ENCODE assay signal across 11 cellular contexts in genomic region chr12:38903596-38903995, GRCh38. TPM values are rescaled to one million over a fixed set of nuclear protein-coding genes. Genes with fewer than 3 reads are reported as not detected.
DNase-seq lines count a peak whose midpoint lies in the region; ATAC-seq, FAIRE-seq and TF ChIP-seq lines count a peak whose summit lies in the region.
"Had no signal": no experiment of that assay in that cellular context is flagged by ENCODE, and none has a peak within 500 bp of the region (broad histone marks: within the 10 kb centered on the region; RNA-seq: fewer than 3 reads in every experiment).

No MANE protein-coding gene starts in this region.

- no peak for TF ChIP-seq POLR2A in HepG2 (IDR thresholded peaks at IDR 0.05; ENCODE audit: insufficient read depth in 1 of 2, low read depth in 2 of 2, low read length in 2 of 2)
- TF ChIP-seq POLR2A in prostate gland (IDR thresholded peaks at IDR 0.05): no peak

- H3K9me3 ChIP-seq in liver (ENCODE audit: control insufficient read depth in 4 of 4, low read length in 3 of 4): no peaks in the 10 kb centered on the region
- H3K9me3 ChIP-seq in HepG2 (ENCODE audit: low read length): no peaks in the 10 kb centered on the region
- H3K9me3 ChIP-seq in ascending aorta: no peaks in the 10 kb centered on the region
- H3K9me3 ChIP-seq in muscle layer of duodenum (ENCODE audit: control insufficient read depth in 1 of 2, low read length in 2 of 2): no peaks in the 10 kb centered on the region
- H3K9me3 ChIP-seq in prostate gland: no peaks in the 10 kb centered on the region
- H3K9me3 ChIP-seq in WERI-Rb-1 (ENCODE audit: severe bottlenecking): no peaks in the 10 kb centered on the region
- H3K9me3 ChIP-seq: mucosa of descending colon had no signal

- in situ Hi-C loops in HepG2 (cut with HindIII; ENCODE audit: extremely low pct_ligation_motif_present, low pct_unique_long_range_greater_than_20kb): loop anchor here (25.0 kb wide), 2 partner anchors 566 to 766 kb away; no protein-coding TSS in a partner anchor

- ATAC-seq in HepG2 (no peak), HG03108 (IDR thresholded peaks at IDR 0.05; ENCODE audit: unreplicated experiment) (no peak), HG02870 (IDR thresholded peaks at IDR 0.05; ENCODE audit: unreplicated experiment) (no peak)
- ATAC-seq: mucosa of descending colon had no signal

- FAIRE-seq in HepG2 (lab: Jason Lieb, UNC): no peak

- TF ChIP-seq EP300 in HepG2 (IDR thresholded peaks at IDR 0.05; ENCODE audit: low read depth in 2 of 2, low read length in 2 of 2) (no peak), HepG2 (CRISPR knock-in tag; IDR thresholded peaks at IDR 0.05; ENCODE audit: borderline replicate concordance) (no peak)

- TF ChIP-seq RAD21 in liver (IDR thresholded peaks at IDR 0.05): no peak
- no peak for TF ChIP-seq RAD21 in HepG2 (CRISPR knock-in tag; IDR thresholded peaks at IDR 0.05)

- H3K4me1 ChIP-seq in liver (ENCODE audit: control insufficient read depth in 4 of 4, insufficient read depth in 4 of 4, low read length in 3 of 4) (peaks cover 6 to 23% (median 15%) of the 10 kb centered on the region in 4 donors), HepG2 (ENCODE audit: insufficient read depth, low read length) (peaks cover 20% of the 10 kb centered on the region; the same call in 1 of the 2 replicates), ascending aorta (peaks cover 4 to 7% of the 10 kb centered on the region in 2 donors), muscle layer of duodenum (ENCODE audit: control insufficient read depth in 1 of 2, insufficient read depth in 2 of 2, low read length in 2 of 2) (no peaks in the 10 kb centered on the region), prostate gland (replicated peaks) (no peaks in the 10 kb centered on the region)

- CTCF ChIA-PET in HepG2 (lab: Yijun Ruan, JAX; ENCODE audit: low intra/inter-chr PET ratio, low total read pairs): no interaction called here

- no peaks in the 10 kb centered on the region for H4K20me1 ChIP-seq in HepG2 (ENCODE audit: insufficient read depth, low read length)

- WGBS in liver: 66% methylated on average over 3 of the region's 3 CpGs
- WGBS in HepG2 (ENCODE audit: low lambda C conversion rate): 68% methylated on average over 3 of the region's 3 CpGs
- WGBS in prostate gland: 72% methylated on average over 3 of the region's 3 CpGs

- intact Hi-C loops in HepG2 (cut with micrococcal nuclease; ENCODE audit: unreplicated experiment) (loop anchor here (10.0 kb wide), 1 partner anchor 579 kb away; no protein-coding TSS in a partner anchor), ascending aorta (cut with DNase I) (no loop called here), prostate gland (cut with DNase I) (no loop called here)

- no peak overlapping the region for H3K4me2 ChIP-seq in HepG2 (ENCODE audit: low read depth, low read length)

- H3K27ac ChIP-seq in liver (ENCODE audit: low read depth in 1 of 2, low read length in 2 of 2) (peak overlapping the region; percentile 92 to 99), HepG2 (ENCODE audit: extremely low read length, insufficient read depth, low read length) (no peak overlapping the region), ascending aorta (peak overlapping the region; percentile 98 to 99), muscle layer of duodenum (ENCODE audit: low read length) (peak overlapping the region; percentile 96), prostate gland (no peak overlapping the region), WERI-Rb-1 (no peak overlapping the region)

- H3K36me3 ChIP-seq in liver (ENCODE audit: control insufficient read depth in 4 of 4, insufficient read depth in 3 of 4, low read depth in 1 of 4, low read length in 3 of 4) (no peaks in the 10 kb centered on the region), HepG2 (replicated peaks in 1 of 2; ENCODE audit: control insufficient read depth in 1 of 2, insufficient read depth in 2 of 2, low read length in 2 of 2) (no peaks in the 10 kb centered on the region), ascending aorta (no peaks in the 10 kb centered on the region), muscle layer of duodenum (ENCODE audit: control insufficient read depth in 1 of 2, insufficient read depth in 2 of 2, low read length in 2 of 2) (peaks cover 0 to 4% of the 10 kb centered on the region in 2 donors), prostate gland (no peaks in the 10 kb centered on the region), WERI-Rb-1 (no peaks in the 10 kb centered on the region)

- POLR2A ChIA-PET in HepG2 (lab: Yijun Ruan, JAX): no interaction called here

- DNase-seq in HepG2 (ENCODE audit: low spot score): no peak
- no peak for DNase-seq in ascending aorta (ENCODE audit: low spot score in 2 of 2)
- no peak for DNase-seq in prostate gland (ENCODE audit: low spot score)
- no peak for DNase-seq in WERI-Rb-1
- DNase-seq: COR-L47; effector CD4-positive, alpha-beta T cell; mucosa of descending colon had no signal

- peak overlapping the region; percentile 11 to 95 (median 12) for H3K4me3 ChIP-seq in liver (ENCODE audit: low read depth in 1 of 3, low read length in 3 of 3)
- H3K4me3 ChIP-seq in HepG2 (replicated peaks in 1 of 3; ENCODE audit: insufficient read depth in 1 of 3, low read depth in 2 of 3, low read length in 3 of 3): no peak overlapping the region
- peak overlapping the region in 1 of 2 donors; percentile 94 for H3K4me3 ChIP-seq in ascending aorta
- peak overlapping the region; percentile 86 to 91 for H3K4me3 ChIP-seq in muscle layer of duodenum (ENCODE audit: low read depth in 1 of 2, low read length in 2 of 2)
- no peak overlapping the region for H3K4me3 ChIP-seq in prostate gland
- H3K4me3 ChIP-seq in WERI-Rb-1 (ENCODE audit: low read depth, low read length): no peak overlapping the region
- H3K4me3 ChIP-seq: mucosa of descending colon had no signal

- H3K9ac ChIP-seq in liver (ENCODE audit: low read depth in 1 of 2, low read length in 2 of 2) (peak overlapping the region in 1 of 2 donors; percentile 33), HepG2 (ENCODE audit: insufficient read depth, low read depth, low read length) (no peak overlapping the region)

- H3K27me3 ChIP-seq in liver (ENCODE audit: control insufficient read depth in 4 of 4, insufficient read depth in 4 of 4, low read length in 3 of 4): no peaks in the 10 kb centered on the region
- 0 out of 5 replicates have a peak, but pooled peaks cover 0 to 6% of the 10 kb centered on the region in 2 experiments for H3K27me3 ChIP-seq in HepG2 (ENCODE audit: control insufficient read depth in 1 of 2, insufficient read depth in 2 of 2, low read length in 2 of 2)
- H3K27me3 ChIP-seq in ascending aorta: no peaks in the 10 kb centered on the region
- no peaks in the 10 kb centered on the region for H3K27me3 ChIP-seq in muscle layer of duodenum (ENCODE audit: low read depth, low read length)
- no peaks in the 10 kb centered on the region for H3K27me3 ChIP-seq in prostate gland (replicated peaks; ENCODE audit: insufficient read depth)
- H3K27me3 ChIP-seq in WERI-Rb-1 (ENCODE audit: insufficient read depth, low read depth, severe bottlenecking): peaks cover 69% of the 10 kb centered on the region

- no TSS peak for BruUV-seq in HepG2 (replicated peaks; lab: Mats Ljungman, UMichigan)

- H2AFZ ChIP-seq in HepG2 (ENCODE audit: low read length): no peak overlapping the region

- no peaks in the 10 kb centered on the region for H3K79me2 ChIP-seq in HepG2 (ENCODE audit: insufficient read depth, low read length)

- TF ChIP-seq CTCF in liver (IDR thresholded peaks at IDR 0.05; ENCODE audit: low read depth, low read length, missing input control): no peak
- TF ChIP-seq CTCF in HepG2 (CRISPR knock-in tag; IDR thresholded peaks at IDR 0.05): no peak
- no peak for TF ChIP-seq CTCF in ascending aorta (IDR thresholded peaks at IDR 0.05)
- TF ChIP-seq CTCF in prostate gland (IDR thresholded peaks at IDR 0.05): no peak
- no peak for TF ChIP-seq CTCF in WERI-Rb-1 (IDR thresholded peaks at IDR 0.05; ENCODE audit: low read depth, low read length)

TF ChIP-seq in liver, 16 proteins besides CTCF, POLR2A, EP300 and RAD21 (continues in another document):
- TF ChIP-seq HNF4A (conservative IDR thresholded peaks at IDR 0.05) (no peak), TAF1 (conservative IDR thresholded peaks at IDR 0.05) (no peak), SP1 (IDR thresholded peaks at IDR 0.05) (no peak)

RNA-seq across cellular contexts. Expression of gene CPNE8, which starts 1.8 kb away (rescaled TPM):
- 10 to 100 TPM in 1 of 2 donors, 1 to 10 TPM in 1; 4.2 to 17.3 TPM for total RNA-seq in liver
- polyA plus RNA-seq in liver: 10 to 100 TPM in 1 of 2 donors, 1 to 10 TPM in 1; 4.5 to 27.4 TPM
- total RNA-seq in HepG2 (2016; rRNA removed; fragmentation: Illumina TruSeq; extraction: Trizol): 2.4 and 3.6 TPM in 2 replicates
- 0.18 and 0.51 TPM in 2 replicates for total RNA-seq in HepG2 (2016; cell fraction: cytosol; rRNA removed; fragmentation: Illumina TruSeq; extraction: Trizol; ENCODE audit: low read depth)
- 1.9 and 3.5 TPM in 2 replicates for total RNA-seq in HepG2 (2016; cell fraction: insoluble cytoplasmic fraction; rRNA removed; fragmentation: Illumina TruSeq; extraction: Trizol)
- 0.34 and 0.46 TPM in 2 replicates for total RNA-seq in HepG2 (2016; cell fraction: membrane; rRNA removed; fragmentation: Illumina TruSeq; extraction: Trizol)
- total RNA-seq in HepG2 (2016; cell fraction: nucleus; rRNA removed; fragmentation: Illumina TruSeq; extraction: Trizol): 3.9 and 5.6 TPM in 2 replicates
- polyA plus RNA-seq in HepG2 (2011; rRNA removed): 1.4 and 2.7 TPM in 2 replicates
- 0.74 and 1.1 TPM in 2 replicates for polyA plus RNA-seq in HepG2 (2011; cell fraction: cytosol; rRNA removed)
- 0.90 and 1.5 TPM in 2 replicates for polyA plus RNA-seq in HepG2 (2011; cell fraction: nucleus; rRNA removed)
- 0.69 and 0.98 TPM in 2 replicates for polyA plus RNA-seq in HepG2 (2012)
- 0.06 and 0.08 TPM in 2 replicates for polyA plus RNA-seq in HepG2 (2016; cell fraction: cytosol; fragmentation: Illumina TruSeq; extraction: Trizol; ENCODE audit: low read depth)
- polyA plus RNA-seq in HepG2 (2016; cell fraction: insoluble cytoplasmic fraction; fragmentation: Illumina TruSeq; extraction: Trizol; ENCODE audit: low read depth): 1.6 TPM in 2 replicates
- polyA plus RNA-seq in HepG2 (2016; cell fraction: membrane; fragmentation: Illumina TruSeq; extraction: Trizol; ENCODE audit: low read depth): 0.19 and 0.23 TPM in 2 replicates
- 4.9 and 5.0 TPM in 2 replicates for polyA plus RNA-seq in HepG2 (2016; cell fraction: nucleus; fragmentation: Illumina TruSeq; extraction: Trizol; ENCODE audit: insufficient read depth, low read depth)
- 1.4 and 16.1 TPM in 2 replicates for polyA minus RNA-seq in HepG2 (2011; rRNA and poly(A)+ RNA removed; ENCODE audit: low replicate concordance)
- 1.6 and 1.7 TPM in 2 replicates for polyA minus RNA-seq in HepG2 (2011; cell fraction: cytosol; rRNA and poly(A)+ RNA removed)
- polyA minus RNA-seq in HepG2 (2011; cell fraction: nucleus; rRNA and poly(A)+ RNA removed): 11.1 and 14.3 TPM in 2 replicates
- total RNA-seq in ascending aorta: 18.6 TPM
- 1 to 10 TPM; 3.5 to 5.3 TPM for total RNA-seq in prostate gland

Comparison
In these comparisons a context has a peak if more than half of its experiments do, and no peak if none do; other contexts are left out.
1. H3K27ac ChIP-seq: peak in liver (2 of 2), ascending aorta (2 of 2) and muscle layer of duodenum (single experiment); none in HepG2 (single experiment), prostate gland (0 of 2) and WERI-Rb-1 (single experiment).
2. H3K4me3 ChIP-seq: peak in liver (3 of 3) and muscle layer of duodenum (2 of 2); none in HepG2 (0 of 3), prostate gland (0 of 2) and WERI-Rb-1 (single experiment).